In genomic region chr13:79282508-79282907, GRCh38 we compare ENCODE assay signal across 14 cellular contexts.
A peak's percentile ranks its signal among the peaks of the same experiment; 100 is the strongest.
DNase-seq lines count a peak whose midpoint lies in the region; ATAC-seq, FAIRE-seq and TF ChIP-seq lines count a peak whose summit lies in the region.
"Had no signal": no experiment of that assay in that cellular context is flagged by ENCODE, and none has a peak within 500 bp of the region (broad histone marks: within the 10 kb centered on the region; RNA-seq: fewer than 3 reads in every experiment).

No MANE protein-coding gene starts in this region.

- H3K27ac ChIP-seq in GM23338 (ENCODE audit: low read depth): peak overlapping the region; percentile 79
- H3K27ac ChIP-seq in HUES64 (ENCODE audit: low read depth, low read length): peak overlapping the region; percentile 80
- H3K27ac ChIP-seq in iPS-20b (ENCODE audit: low read length): peak overlapping the region; percentile 75
- peak overlapping the region; percentile 25 to 82 (median 63) for H3K27ac ChIP-seq in right lobe of liver
- H3K27ac ChIP-seq: BLaER1 treated with 17β-estradiol and CSF1 and Interleukin-3, amounts not matched to agents 10 nM and 100 nM; GM23248 had no signal

- no peaks in the 10 kb centered on the region for H3K9me2 ChIP-seq in GM23338 (ENCODE audit: insufficient read depth)

- WGBS in HUES64: 67% methylated on average over 3 of the region's 4 CpGs
- WGBS in right lobe of liver (ENCODE audit: insufficient coverage, low coverage, low lambda C conversion rate, missing lambda C conversion rate): 21% methylated on average over 4 of the region's 4 CpGs

- H3K79me2 ChIP-seq in GM23338 (replicated peaks; ENCODE audit: insufficient read depth): no peaks in the 10 kb centered on the region

- no peak overlapping the region for H3K4me3 Mint-ChIP-seq in GM23338
- H3K4me3 Mint-ChIP-seq in stimulated activated naive B cell treated with anti-CD40 and anti-IgM and Interleukin-4, amounts not matched to agents 10 μg/mL and 1 μg/mL and 100 μg/mL, for 72 hours: no peak overlapping the region
- H3K4me3 Mint-ChIP-seq: CD4-positive, CD25-positive, alpha-beta regulatory T cell; HFFc6 had no signal

- H3K36me3 ChIP-seq in GM23338 (ENCODE audit: insufficient read depth) (no peaks in the 10 kb centered on the region), HUES64 (ENCODE audit: insufficient read depth, low read length) (no peaks in the 10 kb centered on the region), iPS-20b (ENCODE audit: insufficient read depth, low read depth, low read length) (no peaks in the 10 kb centered on the region), right lobe of liver (no peaks in the 10 kb centered on the region)
- H3K36me3 ChIP-seq: BLaER1 treated with 17β-estradiol and CSF1 and Interleukin-3, amounts not matched to agents 10 nM and 100 nM had no signal

- intact Hi-C loops in right lobe of liver (cut with DNase I): no loop called here

- no peak overlapping the region for H3K27ac Mint-ChIP-seq in GM23338
- H3K27ac Mint-ChIP-seq in stimulated activated naive B cell treated with anti-CD40 and anti-IgM and Interleukin-4, amounts not matched to agents 10 μg/mL and 1 μg/mL and 100 μg/mL, for 72 hours: no peak overlapping the region
- H3K27ac Mint-ChIP-seq: CD4-positive, CD25-positive, alpha-beta regulatory T cell; HFFc6 had no signal

- TF ChIP-seq CTCF in GM23338 (conservative IDR thresholded peaks at IDR 0.05; ENCODE audit: low read depth in 2 of 2): no peak
- no peak for TF ChIP-seq CTCF in right lobe of liver (IDR thresholded peaks at IDR 0.05)

- H3K27me3 Mint-ChIP-seq in GM23338 (ENCODE audit: insufficient read depth, low read depth, poor library complexity): peaks cover 6% of the 10 kb centered on the region
- H3K27me3 Mint-ChIP-seq in stimulated activated naive B cell treated with anti-CD40 and anti-IgM and Interleukin-4, amounts not matched to agents 10 μg/mL and 1 μg/mL and 100 μg/mL, for 72 hours: peaks cover 0 to 4% of the 10 kb centered on the region in 2 donors

- no peak for DNase-seq in GM23338 (ENCODE audit: low spot score)
- DNase-seq in right lobe of liver: no peak
- no peak for DNase-seq in H54 (ENCODE audit: insufficient read length, low spot score)
- no peak for DNase-seq in T-helper 9 cell
- no peak for DNase-seq in stimulated activated naive B cell treated with anti-CD40 and anti-IgM and Interleukin-4, amounts not matched to agents 10 μg/mL and 1 μg/mL and 100 μg/mL, for 72 hours
- DNase-seq: 8988T; ACHN; CD4-positive, CD25-positive, alpha-beta regulatory T cell; DMS53; GM23248; HFFc6 had no signal

- ATAC-seq in GM23338 (no peak), right lobe of liver (peak; percentile 75 to 84 (median 80))
- no peak for ATAC-seq in stimulated activated naive B cell treated with anti-CD40 and anti-IgM and Interleukin-4, amounts not matched to agents 10 μg/mL and 1 μg/mL and 100 μg/mL, for 72 hours (replicated peaks)

- FAIRE-seq in H54 (lab: Jason Lieb, UNC): no peak

- H3K36me3 Mint-ChIP-seq in GM23338 (ENCODE audit: low read depth): peaks cover 3% of the 10 kb centered on the region
- no peaks in the 10 kb centered on the region for H3K36me3 Mint-ChIP-seq in stimulated activated naive B cell treated with anti-CD40 and anti-IgM and Interleukin-4, amounts not matched to agents 10 μg/mL and 1 μg/mL and 100 μg/mL, for 72 hours
- H3K36me3 Mint-ChIP-seq: CD4-positive, CD25-positive, alpha-beta regulatory T cell had no signal

- H3K4me1 Mint-ChIP-seq in GM23338: peaks cover 12% of the 10 kb centered on the region
- H3K4me1 Mint-ChIP-seq in stimulated activated naive B cell treated with anti-CD40 and anti-IgM and Interleukin-4, amounts not matched to agents 10 μg/mL and 1 μg/mL and 100 μg/mL, for 72 hours: no peaks in the 10 kb centered on the region
- H3K4me1 Mint-ChIP-seq: CD4-positive, CD25-positive, alpha-beta regulatory T cell had no signal

- H3K4me2 ChIP-seq in GM23338: peak overlapping the region; percentile 13; the same call in 1 of the 2 replicates
- H3K4me2 ChIP-seq: BLaER1 treated with 17β-estradiol and CSF1 and Interleukin-3, amounts not matched to agents 10 nM and 100 nM had no signal

- no peaks in the 10 kb centered on the region for H4K20me1 ChIP-seq in GM23338 (replicated peaks; ENCODE audit: insufficient read depth)
- H4K20me1 ChIP-seq: BLaER1 treated with 17β-estradiol and CSF1 and Interleukin-3, amounts not matched to agents 10 nM and 100 nM had no signal

- H3F3A ChIP-seq in GM23338 (replicated peaks; ENCODE audit: low read depth): no peaks in the 10 kb centered on the region

- H3K4me3 ChIP-seq in GM23338: no peak overlapping the region
- no peak overlapping the region for H3K4me3 ChIP-seq in HUES64 (ENCODE audit: low read length)
- H3K4me3 ChIP-seq in iPS-20b (ENCODE audit: low read length): no peak overlapping the region
- no peak overlapping the region for H3K4me3 ChIP-seq in right lobe of liver
- H3K4me3 ChIP-seq: BLaER1 treated with 17β-estradiol and CSF1 and Interleukin-3, amounts not matched to agents 10 nM and 100 nM; GM23248 had no signal

- H2AFZ ChIP-seq in GM23338: no peak overlapping the region
- H2AFZ ChIP-seq: GM23248 had no signal

- H3K27me3 ChIP-seq in GM23338 (ENCODE audit: insufficient read depth) (no peaks in the 10 kb centered on the region), HUES64 (ENCODE audit: insufficient read depth, low read length) (no peaks in the 10 kb centered on the region), iPS-20b (ENCODE audit: insufficient read depth, low read length) (no peaks in the 10 kb centered on the region), right lobe of liver (no peaks in the 10 kb centered on the region)
- H3K27me3 ChIP-seq: BLaER1 treated with 17β-estradiol and CSF1 and Interleukin-3, amounts not matched to agents 10 nM and 100 nM had no signal

- H3K9ac ChIP-seq in HUES64 (ENCODE audit: low read depth, low read length): peak overlapping the region; percentile 21; the same call in 1 of the 2 replicates
- no peak overlapping the region for H3K9ac ChIP-seq in iPS-20b (ENCODE audit: low read depth, low read length)
- H3K9ac ChIP-seq: BLaER1 treated with 17β-estradiol and CSF1 and Interleukin-3, amounts not matched to agents 10 nM and 100 nM; GM23248 had no signal

- no peaks in the 10 kb centered on the region for H3K9me3 ChIP-seq in HUES64 (ENCODE audit: insufficient read depth, low read depth, low read length)
- no peaks in the 10 kb centered on the region for H3K9me3 ChIP-seq in iPS-20b (ENCODE audit: insufficient read depth, low read depth, low read length)
- no peaks in the 10 kb centered on the region for H3K9me3 ChIP-seq in right lobe of liver
- H3K9me3 ChIP-seq: BLaER1 treated with 17β-estradiol and CSF1 and Interleukin-3, amounts not matched to agents 10 nM and 100 nM had no signal

- TF ChIP-seq POLR2A in right lobe of liver (IDR thresholded peaks at IDR 0.05): no peak
- TF ChIP-seq POLR2A in H54 (IDR thresholded peaks at IDR 0.05; ENCODE audit: low read depth, low read length): no peak

- no peaks in the 10 kb centered on the region; the same call in 2 of the 3 replicates for H3K9me3 Mint-ChIP-seq in GM23338
- no peaks in the 10 kb centered on the region for H3K9me3 Mint-ChIP-seq in stimulated activated naive B cell treated with anti-CD40 and anti-IgM and Interleukin-4, amounts not matched to agents 10 μg/mL and 1 μg/mL and 100 μg/mL, for 72 hours
- H3K9me3 Mint-ChIP-seq: HFFc6 had no signal

- H3K4me1 ChIP-seq in GM23338 (ENCODE audit: insufficient read depth) (peaks cover 33% of the 10 kb centered on the region), HUES64 (ENCODE audit: insufficient read depth, low read length) (peaks cover 47% of the 10 kb centered on the region), iPS-20b (ENCODE audit: insufficient read depth, low read length) (peaks cover 37% of the 10 kb centered on the region), right lobe of liver (peaks cover 0 to 13% (median 4%) of the 10 kb centered on the region in 4 donors)

TF ChIP-seq in GM23338, 12 proteins besides CTCF, POLR2A, EP300 and RAD21 (continues in another document):
- TF ChIP-seq STAT1 (IDR thresholded peaks at IDR 0.05; ENCODE audit: unreplicated experiment) (no peak), ZNF114 (CRISPR knock-in tag; IDR thresholded peaks at IDR 0.05) (no peak), ZNF331 (CRISPR knock-in tag; IDR thresholded peaks at IDR 0.05; ENCODE audit: low read depth) (no peak), ETS1 (IDR thresholded peaks at IDR 0.05) (no peak), JUNB (IDR thresholded peaks at IDR 0.05; ENCODE audit: unreplicated experiment) (no peak), CREB1 (CRISPR knock-in tag; IDR thresholded peaks at IDR 0.05; ENCODE audit: low read depth) (no peak), EZH2phosphoT487 (IDR thresholded peaks at IDR 0.05; ENCODE audit: unreplicated experiment) (no peak), EZH2 (IDR thresholded peaks at IDR 0.05; ENCODE audit: low read depth, unreplicated experiment) (no peak), POLR2AphosphoS5 (IDR thresholded peaks at IDR 0.05; ENCODE audit: low read depth) (no peak)

Comparison
In these comparisons a context has a peak if more than half of its experiments do, and no peak if none do; other contexts are left out.
1. ATAC-seq: peak in right lobe of liver (4 of 4); none in GM23338 (single experiment) and stimulated activated naive B cell treated with anti-CD40 and anti-IgM and Interleukin-4, amounts not matched to agents 10 μg/mL and 1 μg/mL and 100 μg/mL, for 72 hours (0 of 2).
2. Peak in every context shown above with its lines, with median percentiles within 50 percentile points of each other: H3K27ac ChIP-seq.